In genomic region chr17:81487487-81488275, GRCh38 we compare ENCODE assay signal across 8 cellular contexts. TPM values are rescaled to one million over a fixed set of nuclear protein-coding genes. Genes with fewer than 3 reads are reported as not detected.
DNase-seq lines count a peak whose midpoint lies in the region; ATAC-seq, FAIRE-seq and TF ChIP-seq lines count a peak whose summit lies in the region.

No MANE protein-coding gene starts in this region.

- H3K9me3 ChIP-seq in RWPE2 (ENCODE audit: severe bottlenecking) (no peaks in the 10 kb centered on the region), tibial artery (no peaks in the 10 kb centered on the region)

- no peaks in the 10 kb centered on the region for H3K36me3 Mint-ChIP-seq in activated naive CD4-positive, alpha-beta T cell treated with anti-CD3 and anti-CD28 coated beads, Interleukin-2, amount 50 U/mL, for 72 hours
- no peaks in the 10 kb centered on the region for H3K36me3 Mint-ChIP-seq in osteocyte (ENCODE audit: unreplicated experiment)

- H3K27me3 ChIP-seq in RWPE2 (ENCODE audit: insufficient read depth, poor library complexity, severe bottlenecking), result no peaks in the 10 kb centered on the region
- peaks cover 0 to 11% of the 10 kb centered on the region in 2 donors for H3K27me3 ChIP-seq in tibial artery

- no peaks in the 10 kb centered on the region for H3K36me3 ChIP-seq in RWPE2 (ENCODE audit: low read depth)
- no peaks in the 10 kb centered on the region for H3K36me3 ChIP-seq in tibial artery

- no peaks in the 10 kb centered on the region for H3K9me3 Mint-ChIP-seq in activated naive CD4-positive, alpha-beta T cell treated with anti-CD3 and anti-CD28 coated beads, Interleukin-2, amount 50 U/mL, for 72 hours
- H3K9me3 Mint-ChIP-seq in osteocyte (ENCODE audit: unreplicated experiment), result no peaks in the 10 kb centered on the region

- no peak for TF ChIP-seq CTCF in RWPE2 (IDR thresholded peaks at IDR 0.05; ENCODE audit: poor library complexity, severe bottlenecking)
- TF ChIP-seq CTCF in osteocyte (IDR thresholded peaks at IDR 0.05), result no peak
- peak in 1 of 2 experiments; percentile 5 for TF ChIP-seq CTCF in tibial artery (IDR thresholded peaks at IDR 0.05)

- H3K27ac ChIP-seq in RWPE2 (ENCODE audit: poor library complexity, severe bottlenecking), result peak overlapping the region; percentile 42
- H3K27ac ChIP-seq in tibial artery, result peak overlapping the region; percentile 74 to 82

- peaks cover 46% of the 10 kb centered on the region for H3K4me1 Mint-ChIP-seq in osteocyte (ENCODE audit: unreplicated experiment)

- H3K27me3 Mint-ChIP-seq in osteocyte (ENCODE audit: unreplicated experiment), result no peaks in the 10 kb centered on the region

- H3K4me3 Mint-ChIP-seq in osteocyte (ENCODE audit: unreplicated experiment), result no peak overlapping the region

- peak; percentile 76 for DNase-seq in GM12892 (ENCODE audit: insufficient read length)
- peak; percentile 97 for DNase-seq in HuH-7.5 (ENCODE audit: low spot score)
- peak; percentile 68 for DNase-seq in RWPE2 (ENCODE audit: low spot score)
- peak; percentile 83 to 88 for DNase-seq in activated naive CD4-positive, alpha-beta T cell treated with anti-CD3 and anti-CD28 coated beads, Interleukin-2, amount 50 U/mL, for 72 hours (ENCODE audit: low spot score in 2 of 2)
- DNase-seq in Right ventricle myocardium superior, result peak; percentile 89
- no peak for DNase-seq in osteocyte (ENCODE audit: extremely low spot score, unreplicated experiment)
- peak; percentile 67 to 84 for DNase-seq in tibial artery

- H3K4me1 ChIP-seq in RWPE2 (ENCODE audit: insufficient read depth, poor library complexity, severe bottlenecking) (peaks cover 3% of the 10 kb centered on the region), tibial artery (peaks cover 0 to 44% (median 35%) of the 10 kb centered on the region in 4 donors)

- intact Hi-C loops in Right ventricle myocardium superior (cut with DNase I), result no loop called here
- intact Hi-C loops in tibial artery (cut with DNase I; ENCODE audit: low total_unique reads), result no loop called here

- FAIRE-seq in GM12892 (lab: Jason Lieb, UNC), result no peak

- H3K4me3 ChIP-seq in RWPE2 (ENCODE audit: severe bottlenecking) (peak overlapping the region; percentile 44), tibial artery (peak overlapping the region; percentile 61 to 86)

- ATAC-seq in RWPE2 (ENCODE audit: low read depth), result peak; percentile 74
- peak; percentile 84 to 91 for ATAC-seq in activated naive CD4-positive, alpha-beta T cell treated with anti-CD3 and anti-CD28 coated beads, Interleukin-2, amount 50 U/mL, for 72 hours
- ATAC-seq in Right ventricle myocardium superior (ENCODE audit: poor library complexity), result peak; percentile 92
- ATAC-seq in GM21526 (IDR thresholded peaks at IDR 0.05; ENCODE audit: low FRiP score, unreplicated experiment), result no peak

- no peak for TF ChIP-seq POLR2A in GM12892 (IDR thresholded peaks at IDR 0.05; ENCODE audit: low read depth, low read length)

- H3K27ac Mint-ChIP-seq in activated naive CD4-positive, alpha-beta T cell treated with anti-CD3 and anti-CD28 coated beads, Interleukin-2, amount 50 U/mL, for 72 hours, result no peak overlapping the region
- H3K27ac Mint-ChIP-seq in osteocyte (ENCODE audit: unreplicated experiment), result peak overlapping the region; percentile 34

RNA-seq across cellular contexts. Expression of gene ACTG1, which starts 24.9 kb away (rescaled TPM):
- polyA plus RNA-seq in GM12892 (2012; ENCODE audit: missing spikeins), result 2,092 TPM
- total RNA-seq in activated naive CD4-positive, alpha-beta T cell treated with anti-CD3 and anti-CD28 coated beads, Interleukin-2, amount 50 U/mL, for 72 hours, result 1,000 to 10,000 TPM; 6,062 to 6,573 TPM
- total RNA-seq in Right ventricle myocardium superior (369 TPM), osteocyte (4,236 and 4,267 TPM in 2 replicates)

RNA-seq across cellular contexts. Expression of gene FSCN2, which starts 40.5 kb away (rescaled TPM):
- 0.87 TPM for polyA plus RNA-seq in GM12892 (2012; ENCODE audit: missing spikeins)
- total RNA-seq in activated naive CD4-positive, alpha-beta T cell treated with anti-CD3 and anti-CD28 coated beads, Interleukin-2, amount 50 U/mL, for 72 hours, result under 1 TPM; 0.30 to 0.86 TPM
- total RNA-seq in Right ventricle myocardium superior (0.19 TPM), osteocyte (3.0 and 3.7 TPM in 2 replicates)

Comparison
In these comparisons a context has a peak if more than half of its experiments do, and no peak if none do; other contexts are left out.
1. RNA of gene ACTG1, which starts 24.9 kb away (total RNA-seq): 6,062 to 6,573 TPM in activated naive CD4-positive, alpha-beta T cell treated with anti-CD3 and anti-CD28 coated beads, Interleukin-2, amount 50 U/mL, for 72 hours and 4,236 to 4,267 TPM in osteocyte; 369 TPM in Right ventricle myocardium superior (single experiment); every median in the first group is over 10 times any median in the second.